In the genomic region with DNA sequence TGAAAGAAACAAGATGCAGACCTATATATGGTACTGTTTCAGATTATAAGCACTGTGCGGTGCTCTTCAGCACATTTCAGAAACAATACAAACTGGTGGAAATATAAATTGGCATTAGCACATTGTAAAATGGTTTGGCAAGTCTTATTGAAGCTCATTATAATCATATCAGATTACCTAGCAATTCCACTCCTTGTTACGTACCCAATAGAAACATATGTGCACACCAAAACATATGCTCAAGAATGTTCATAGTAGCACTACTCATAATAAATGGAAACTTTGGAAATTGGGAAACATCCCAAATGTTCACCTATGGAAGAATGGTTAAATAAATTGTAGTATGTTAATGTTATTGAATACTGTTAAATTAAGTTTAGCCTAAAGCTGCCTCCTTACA, we compare ENCODE assay signal across 6 cellular contexts.
"Had no signal": no experiment of that assay in that cellular context is flagged by ENCODE, and none has a peak within 500 bp of the region (broad histone marks: within the 10 kb centered on the region; RNA-seq: fewer than 3 reads in every experiment).

No MANE protein-coding gene starts in this region.

- DNase-seq: IMR-90, KBM-7, KG1 had no signal

- H3K9me3 Mint-ChIP-seq: IgD-negative memory B cell had no signal

- H3K4me1 Mint-ChIP-seq: IgD-negative memory B cell had no signal

- H3K4me3 ChIP-seq: K562 had no signal

- H3K36me3 Mint-ChIP-seq: IgD-negative memory B cell had no signal

- H3K27ac Mint-ChIP-seq: IgD-negative memory B cell had no signal

- H3K27ac ChIP-seq: HL-60 had no signal
